ENCODE assay signal across 27 cellular contexts in the genomic region with DNA sequence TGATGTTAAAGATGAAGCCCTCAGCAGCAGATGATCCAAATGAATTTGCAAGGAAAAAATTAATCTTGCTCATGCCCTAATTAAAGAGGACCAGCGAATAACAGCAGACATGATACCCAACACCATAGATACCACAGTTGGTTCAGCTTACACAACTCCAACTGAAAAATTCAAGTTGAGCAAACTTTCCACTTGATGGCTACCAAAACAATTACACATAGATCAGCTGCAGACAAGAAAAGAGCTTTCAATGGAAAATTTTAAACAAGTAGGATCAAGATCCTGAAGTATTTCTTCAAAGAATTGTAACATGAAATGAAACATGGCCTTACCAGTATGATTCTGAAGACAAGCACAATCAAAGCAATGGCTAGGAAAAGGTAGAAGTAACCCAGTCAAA.
"Had no signal": no experiment of that assay in that cellular context is flagged by ENCODE, and none has a peak within 500 bp of the region (broad histone marks: within the 10 kb centered on the region; RNA-seq: fewer than 3 reads in every experiment).

No MANE protein-coding gene starts in this region.

- H3K27ac Mint-ChIP-seq: activated CD4-positive, alpha-beta T cell treated with anti-CD3 and anti-CD28 coated beads, Interleukin-2, amount 10 ng/mL, durations not matched to agents 7 days and 5 days; activated CD8-positive, alpha-beta T cell treated with anti-CD3 and anti-CD28 coated beads, Interleukin-2, amount 10 ng/mL, durations not matched to agents 7 days and 5 days; activated naive CD4-positive, alpha-beta T cell treated with anti-CD3 and anti-CD28 coated beads, Interleukin-2, amount 50 U/mL, for 24 hours; activated naive CD8-positive, alpha-beta T cell treated with anti-CD3 and anti-CD28 coated beads, Interleukin-2, amount 10 ng/mL, durations not matched to agents 7 days and 5 days; activated T-cell treated with anti-CD3 and anti-CD28 coated beads, Interleukin-2, amount 50 U/mL, for 24 hours; activated T-helper 2 cell treated with anti-CD3 and anti-CD28 coated beads, Interferon-gamma antibody, Interleukin-2, Interleukin-4, amounts not matched to agents 10 μg/mL and 5 μg/mL and 100 μg/mL, durations not matched to agents 14 hours and 24 hours and 36 hours had no signal

- H3K9me3 Mint-ChIP-seq: activated CD4-positive, alpha-beta T cell treated with anti-CD3 and anti-CD28 coated beads, Interleukin-2, amount 10 ng/mL, durations not matched to agents 7 days and 5 days; activated naive CD4-positive, alpha-beta T cell treated with anti-CD3 and anti-CD28 coated beads, Interleukin-2, amount 50 U/mL, for 24 hours; activated naive CD8-positive, alpha-beta T cell treated with anti-CD3 and anti-CD28 coated beads, Interleukin-2, amount 10 ng/mL, durations not matched to agents 7 days and 5 days; activated T-helper 2 cell treated with anti-CD3 and anti-CD28 coated beads, Interferon-gamma antibody, Interleukin-2, Interleukin-4, amounts not matched to agents 10 μg/mL and 5 μg/mL and 100 μg/mL, durations not matched to agents 14 hours and 24 hours and 36 hours had no signal

- H3K4me3 ChIP-seq: adrenal gland, body of pancreas, breast epithelium, SJCRH30, SK-N-MC had no signal

- DNase-seq: activated CD4-positive, alpha-beta T cell treated with anti-CD3 and anti-CD28 coated beads, Interleukin-2, amount 10 ng/mL, durations not matched to agents 7 days and 5 days; activated CD4-positive, alpha-beta T cell treated with anti-CD3 and anti-CD28 coated beads, Interleukin-2, amount 50 U/mL, for 48 hours; activated CD8-positive, alpha-beta T cell treated with anti-CD3 and anti-CD28 coated beads, Interleukin-2, amount 10 ng/mL, durations not matched to agents 7 days and 5 days; activated gamma-delta T cell; activated naive CD4-positive, alpha-beta T cell treated with Interleukin-2 at 50 U/mL for 16 hours; activated naive CD8-positive, alpha-beta T cell treated with anti-CD3 and anti-CD28 coated beads, Interleukin-2, amount 10 ng/mL, durations not matched to agents 7 days and 5 days; activated T-cell treated with anti-CD3 and anti-CD28 coated beads, Interleukin-2, amount 50 U/mL, for 24 hours; adrenal gland; body of pancreas; cerebellar nuclear complex; MM.1S; MV-4-11; NCI-H1092; NCI-H1436 treated with DMSO at 0.1 percent for 48 hours; NCI-H1694 treated with DMSO at 0.1 percent for 48 hours; NCI-H2029; NCI-H345; NCI-H524 treated with DMSO at 0.1 percent for 48 hours; SHP77; SJCRH30; T1000; WERI-Rb-1 had no signal

- H3K27me3 ChIP-seq: adrenal gland, body of pancreas, breast epithelium, SJCRH30 had no signal

- H3K36me3 Mint-ChIP-seq: activated naive CD8-positive, alpha-beta T cell treated with anti-CD3 and anti-CD28 coated beads, Interleukin-2, amount 10 ng/mL, durations not matched to agents 7 days and 5 days had no signal

- H3K27me3 Mint-ChIP-seq: activated CD4-positive, alpha-beta T cell treated with anti-CD3 and anti-CD28 coated beads, Interleukin-2, amount 10 ng/mL, durations not matched to agents 7 days and 5 days; activated naive CD4-positive, alpha-beta T cell treated with anti-CD3 and anti-CD28 coated beads, Interleukin-2, amount 50 U/mL, for 24 hours; activated naive CD8-positive, alpha-beta T cell treated with anti-CD3 and anti-CD28 coated beads, Interleukin-2, amount 10 ng/mL, durations not matched to agents 7 days and 5 days had no signal

- H3K27ac ChIP-seq: adrenal gland, body of pancreas, breast epithelium, SJCRH30, SK-N-MC, WERI-Rb-1 had no signal

- H3K9me3 ChIP-seq: adrenal gland, body of pancreas, breast epithelium, SJCRH30 had no signal

- H3K4me3 Mint-ChIP-seq: activated CD4-positive, alpha-beta T cell treated with anti-CD3 and anti-CD28 coated beads, Interleukin-2, amount 10 ng/mL, durations not matched to agents 7 days and 5 days; activated CD8-positive, alpha-beta T cell treated with anti-CD3 and anti-CD28 coated beads, Interleukin-2, amount 10 ng/mL, durations not matched to agents 7 days and 5 days; activated naive CD4-positive, alpha-beta T cell treated with anti-CD3 and anti-CD28 coated beads, Interleukin-2, amount 50 U/mL, for 24 hours; activated naive CD8-positive, alpha-beta T cell treated with anti-CD3 and anti-CD28 coated beads, Interleukin-2, amount 10 ng/mL, durations not matched to agents 7 days and 5 days; activated T-cell treated with anti-CD3 and anti-CD28 coated beads, Interleukin-2, amount 50 U/mL, for 24 hours had no signal

- H3K4me1 ChIP-seq: adrenal gland, body of pancreas, breast epithelium, SJCRH30 had no signal

- H3K4me1 Mint-ChIP-seq: activated CD4-positive, alpha-beta T cell treated with anti-CD3 and anti-CD28 coated beads, Interleukin-2, amount 10 ng/mL, durations not matched to agents 7 days and 5 days; activated naive CD4-positive, alpha-beta T cell treated with anti-CD3 and anti-CD28 coated beads, Interleukin-2, amount 50 U/mL, for 24 hours had no signal

- ATAC-seq: activated CD8-positive, alpha-beta T cell treated with anti-CD3 and anti-CD28 coated beads, Interleukin-2, amount 10 ng/mL, durations not matched to agents 7 days and 5 days; body of pancreas; Panc1 had no signal

- H3K36me3 ChIP-seq: adrenal gland, breast epithelium, SJCRH30, WERI-Rb-1 had no signal
